In genomic region chr10:90925078-90926029, GRCh38 we compare ENCODE assay signal across 1 cellular context.
TF ChIP-seq lines count a peak whose summit lies in the region.

No MANE protein-coding gene starts in this region.

TF ChIP-seq in GM23338, 12 proteins besides CTCF, POLR2A, EP300 and RAD21 (continued from another document):
- peak; percentile 33; the same call in 1 of the 2 replicates for TF ChIP-seq ETS1 (IDR thresholded peaks at IDR 0.05)
- TF ChIP-seq REST (IDR thresholded peaks at IDR 0.05; ENCODE audit: unreplicated experiment): no peak
- TF ChIP-seq ZNF114 (CRISPR knock-in tag; IDR thresholded peaks at IDR 0.05): peak; percentile 55; the same call in 1 of the 2 replicates
- TF ChIP-seq ZNF331 (CRISPR knock-in tag; IDR thresholded peaks at IDR 0.05; ENCODE audit: low read depth): no peak
- no peak for TF ChIP-seq JUNB (IDR thresholded peaks at IDR 0.05; ENCODE audit: unreplicated experiment)
- no peak for TF ChIP-seq ZNF462 (CRISPR knock-in tag; IDR thresholded peaks at IDR 0.05)
TF ChIP-seq in GM23338: peak in this region for 6.
